Comparison of ENCODE assay signal across 8 cellular contexts in genomic region chr1:151145158-151146071, GRCh38. TPM values are rescaled to one million over a fixed set of nuclear protein-coding genes. Genes with fewer than 3 reads are reported as not detected.
DNase-seq lines count a peak whose midpoint lies in the region; FAIRE-seq and TF ChIP-seq lines count a peak whose summit lies in the region.

No MANE protein-coding gene starts in this region.

- H3K4me1 ChIP-seq in HUES6 (ENCODE audit: control insufficient read depth, insufficient read depth, low read length) (peaks cover 38% of the 10 kb centered on the region), small intestine (ENCODE audit: control insufficient read depth in 2 of 2, insufficient read depth in 1 of 2, low read depth in 1 of 2, low read length in 1 of 2) (peaks cover 0 to 3% of the 10 kb centered on the region in 2 donors)

- H3K9ac ChIP-seq in HUES6 (ENCODE audit: low read length), result peak overlapping the region; percentile 73

- POLR2A ChIA-PET in AG04450 (lab: Yijun Ruan, JAX), result no interaction called here

- H3K27me3 ChIP-seq in AG04450 (ENCODE audit: control insufficient read depth, insufficient read depth, low read length) (no peaks in the 10 kb centered on the region), HUES6 (ENCODE audit: control insufficient read depth, insufficient read depth, low read length) (peaks cover 25% of the 10 kb centered on the region), small intestine (ENCODE audit: control insufficient read depth in 2 of 2, insufficient read depth in 2 of 2, low read length in 2 of 2) (no peaks in the 10 kb centered on the region)

- FAIRE-seq in small intestine (lab: Jason Lieb, UNC), result no peak

- 23 to 31% (median 24%) methylated on average over 41 to 46 of the region's 46 CpGs for WGBS in small intestine, 3 donors

- no peaks in the 10 kb centered on the region for H3K36me3 ChIP-seq in HUES6 (ENCODE audit: control insufficient read depth, insufficient read depth, low read length)
- H3K36me3 ChIP-seq in small intestine (ENCODE audit: control insufficient read depth in 2 of 2, insufficient read depth in 2 of 2, low read length in 2 of 2), result no peaks in the 10 kb centered on the region

- TF ChIP-seq CTCF in AG04450 (IDR thresholded peaks at IDR 0.05; ENCODE audit: low read depth, low read length) (no peak), astrocyte of the spinal cord (IDR thresholded peaks at IDR 0.05; ENCODE audit: low read depth, low read length) (no peak)

- CTCF ChIA-PET in AG04450 (lab: Charles Lee), result interaction anchor here (1.0 kb wide), 1 partner anchor 46 kb away, joined by 12 read pairs; no protein-coding TSS in a partner anchor

- in situ Hi-C loops in astrocyte of the spinal cord (cut with HindIII; ENCODE audit: low sequenced_read_pairs) (no loop called here), KBM-7 (cut with MboI; ENCODE audit: low pct_unique_long_range_greater_than_20kb, low sequenced_read_pairs) (no loop called here)

- H3K4me3 ChIP-seq in AG04450 (ENCODE audit: low read depth, low read length) (peak overlapping the region; percentile 73), HUES6 (ENCODE audit: low read depth, low read length) (peak overlapping the region; percentile 73), astrocyte of the spinal cord (ENCODE audit: low read depth, low read length) (peak overlapping the region; percentile 61), small intestine (ENCODE audit: low read depth in 1 of 2, low read length in 2 of 2) (peak overlapping the region; percentile 45 to 91)

- H3K9me3 ChIP-seq in AG04450 (ENCODE audit: control insufficient read depth, insufficient read depth, low read length), result peaks cover 2% of the 10 kb centered on the region; the same call in 1 of the 2 replicates
- H3K9me3 ChIP-seq in HUES6 (ENCODE audit: control insufficient read depth, insufficient read depth, low read depth, low read length), result no peaks in the 10 kb centered on the region
- no peaks in the 10 kb centered on the region for H3K9me3 ChIP-seq in small intestine (ENCODE audit: control insufficient read depth, low read depth)

- no peak overlapping the region for H3K27ac ChIP-seq in AG04450 (ENCODE audit: low read depth, low read length)
- H3K27ac ChIP-seq in HUES6 (ENCODE audit: low read depth, low read length), result no peak overlapping the region
- no peak overlapping the region for H3K27ac ChIP-seq in small intestine (ENCODE audit: low read depth in 1 of 2, low read length in 1 of 2)

- DNase-seq in AG04450 (ENCODE audit: low read depth, low spot score) (no peak), astrocyte of the spinal cord (ENCODE audit: low read depth, low spot score) (no peak), iPS-NIHi7 (ENCODE audit: extremely low spot score) (peak; percentile 27), small intestine (peak; percentile 20), HPDE6-E6E7 (ENCODE audit: extremely low spot score) (no peak), KBM-7 (no peak), UCSD-AML1 (lab: John Stamatoyannopoulos, UW; ENCODE audit: unreplicated experiment) (no peak)

RNA-seq across cellular contexts. Expression of gene SEMA6C, which starts 1.0 kb away (rescaled TPM):
- polyA plus RNA-seq in AG04450 (2011; rRNA removed), result 1.3 and 1.8 TPM in 2 replicates
- polyA minus RNA-seq in AG04450 (2011; rRNA and poly(A)+ RNA removed), result 1.9 and 2.4 TPM in 2 replicates
- 100 to 1,000 TPM in 1 of 3 donors, 10 to 100 TPM in 1, 1 to 10 TPM in 1; 8.7 to 140 (median 73.5) TPM for polyA plus RNA-seq in small intestine

RNA-seq across cellular contexts. Expression of gene TNFAIP8L2, which starts 11.0 kb away (rescaled TPM):
- polyA plus RNA-seq in AG04450 (2011; rRNA removed) (not detected in 2 replicates), small intestine (10 to 100 TPM in 1 of 3 donors, 1 to 10 TPM in 2; 1.6 to 16.2 (median 4.7) TPM)
- not detected in 2 replicates for polyA minus RNA-seq in AG04450 (2011; rRNA and poly(A)+ RNA removed)

RNA-seq across cellular contexts. Expression of gene LYSMD1, which starts 20.3 kb away (rescaled TPM):
- polyA plus RNA-seq in AG04450 (2011; rRNA removed), result 9.1 and 9.6 TPM in 2 replicates
- 11.7 and 14.0 TPM in 2 replicates for polyA minus RNA-seq in AG04450 (2011; rRNA and poly(A)+ RNA removed)
- polyA plus RNA-seq in small intestine, result 1 to 10 TPM; 3.2 to 7.2 (median 5.1) TPM

RNA-seq across cellular contexts. Expression of gene SCNM1, which starts 20.5 kb away (rescaled TPM):
- polyA plus RNA-seq in AG04450 (2011; rRNA removed) (24.9 and 29.2 TPM in 2 replicates), small intestine (10 to 100 TPM; 43.8 to 69.6 (median 51.1) TPM)
- polyA minus RNA-seq in AG04450 (2011; rRNA and poly(A)+ RNA removed), result 13.1 and 16.5 TPM in 2 replicates

RNA-seq across cellular contexts. Expression of gene TMOD4, which starts 30.4 kb away (rescaled TPM):
- not detected in 2 replicates for polyA plus RNA-seq in AG04450 (2011; rRNA removed)
- 0.48 TPM in 1 of 2 replicates, not detected in the other for polyA minus RNA-seq in AG04450 (2011; rRNA and poly(A)+ RNA removed)
- polyA plus RNA-seq in small intestine, result 1 to 10 TPM in 1 of 3 donors, under 1 TPM in 1, not detected in 1; 0.19 to 1.9 TPM

Comparison
In these comparisons a context has a peak if more than half of its experiments do, and no peak if none do; other contexts are left out.
1. DNase-seq: peak in iPS-NIHi7 (single experiment) and small intestine (single experiment); none in AG04450 (single experiment), astrocyte of the spinal cord (single experiment), HPDE6-E6E7 (single experiment), KBM-7 (single experiment) and UCSD-AML1 (single experiment).
2. Peak in every context shown above with its lines, with median percentiles within 50 percentile points of each other: H3K4me3 ChIP-seq.